Comparison of ENCODE assay signal across 17 cellular contexts in genomic region chr7:70712942-70713341, GRCh38.
DNase-seq lines count a peak whose midpoint lies in the region; ATAC-seq, FAIRE-seq and TF ChIP-seq lines count a peak whose summit lies in the region.
"Had no signal": no experiment of that assay in that cellular context is flagged by ENCODE, and none has a peak within 500 bp of the region (broad histone marks: within the 10 kb centered on the region; RNA-seq: fewer than 3 reads in every experiment).

No MANE protein-coding gene starts in this region.

- H3K4me2 ChIP-seq in HepG2 (ENCODE audit: low read depth, low read length): no peak overlapping the region

- intact Hi-C loops in HepG2 (cut with micrococcal nuclease; ENCODE audit: unreplicated experiment) (loop anchor here (10.0 kb wide), 1 partner anchor 1058 kb away; no protein-coding TSS in a partner anchor), lower lobe of right lung (cut with DNase I) (no loop called here)

- ATAC-seq in HepG2 (no peak; the same call in 2 of the 3 replicates), T-helper 17 cell (no peak), lower lobe of right lung (peak; percentile 50 to 52), GM19328 (IDR thresholded peaks at IDR 0.05; ENCODE audit: unreplicated experiment) (no peak)

- WGBS in liver: 26% methylated on average over 5 of the region's 5 CpGs
- WGBS in HepG2 (ENCODE audit: low lambda C conversion rate): 20% methylated on average over 5 of the region's 5 CpGs

- peak overlapping the region; percentile 29 for H3K27ac Mint-ChIP-seq in T-helper 17 cell

- H3K4me1 Mint-ChIP-seq in T-helper 17 cell: peaks cover 13% of the 10 kb centered on the region

- no peak overlapping the region for H3K4me3 Mint-ChIP-seq in T-helper 17 cell

- TF ChIP-seq RAD21 in liver (IDR thresholded peaks at IDR 0.05): peak; percentile 21 to 55
- TF ChIP-seq RAD21 in HepG2 (CRISPR knock-in tag; IDR thresholded peaks at IDR 0.05): no peak

- H3K4me1 ChIP-seq in liver (ENCODE audit: control insufficient read depth in 4 of 4, insufficient read depth in 4 of 4, low read length in 3 of 4) (peaks cover under 1 to 37% (median 26%) of the 10 kb centered on the region in 4 donors), HepG2 (ENCODE audit: insufficient read depth, low read length) (no peaks in the 10 kb centered on the region), lower lobe of right lung (peaks cover 21% of the 10 kb centered on the region)

- H3K36me3 ChIP-seq in liver (ENCODE audit: control insufficient read depth in 4 of 4, insufficient read depth in 3 of 4, low read depth in 1 of 4, low read length in 3 of 4) (no peaks in the 10 kb centered on the region), HepG2 (replicated peaks in 1 of 2; ENCODE audit: control insufficient read depth in 1 of 2, insufficient read depth in 2 of 2, low read length in 2 of 2) (no peaks in the 10 kb centered on the region), lower lobe of right lung (no peaks in the 10 kb centered on the region)

- no peaks in the 10 kb centered on the region for H3K36me3 Mint-ChIP-seq in T-helper 17 cell (ENCODE audit: low read depth)

- H3K9ac ChIP-seq in liver (ENCODE audit: low read depth in 1 of 2, low read length in 2 of 2) (no peak overlapping the region), HepG2 (ENCODE audit: insufficient read depth, low read depth, low read length) (no peak overlapping the region)
- H3K9ac ChIP-seq: GM23248 had no signal

- DNase-seq in HepG2 (ENCODE audit: low spot score): no peak
- no peak for DNase-seq in T-helper 17 cell
- DNase-seq in lower lobe of right lung: no peak
- DNase-seq in ureter (ENCODE audit: low spot score): peak; percentile 56
- no peak for DNase-seq in GM13977 (ENCODE audit: low spot score)
- DNase-seq in stimulated activated CD4-positive, alpha-beta T cell treated with anti-CD3 and anti-CD28 coated beads, Interleukin-4, amount 100 ng/mL, for 1 hour: no peak
- DNase-seq: activated CD8-positive, alpha-beta memory T cell treated with anti-CD3 and anti-CD28 coated beads for 24 hours; caudate nucleus; effector CD4-positive, alpha-beta T cell; GM23248; hippocampal formation; NCI-H1694 treated with DMSO at 0.1 percent for 48 hours; stimulated activated CD4-positive, alpha-beta T cell treated with anti-CD3 and anti-CD28 coated beads, Interleukin-4, amount 100 ng/mL, for 4 hours; stimulated activated CD8-positive, alpha-beta memory T cell treated with anti-CD3 and anti-CD28 coated beads, Interleukin-4, amount 100 ng/mL, for 48 hours had no signal

- H2AFZ ChIP-seq in HepG2 (ENCODE audit: low read length): no peak overlapping the region
- H2AFZ ChIP-seq: GM23248 had no signal

- BruUV-seq in HepG2 (replicated peaks; lab: Mats Ljungman, UMichigan): no TSS peak

- no peak for TF ChIP-seq POLR2A in HepG2 (IDR thresholded peaks at IDR 0.05; ENCODE audit: insufficient read depth in 1 of 2, low read depth in 2 of 2, low read length in 2 of 2)

- CTCF ChIA-PET in HepG2 (lab: Yijun Ruan, JAX; ENCODE audit: low intra/inter-chr PET ratio, low total read pairs): no interaction called here

- H3K27me3 Mint-ChIP-seq in T-helper 17 cell: no peaks in the 10 kb centered on the region

- POLR2A ChIA-PET in HepG2 (lab: Yijun Ruan, JAX): no interaction called here

- TF ChIP-seq EP300 in HepG2 (IDR thresholded peaks at IDR 0.05; ENCODE audit: low read depth in 2 of 2, low read length in 2 of 2) (no peak), HepG2 (CRISPR knock-in tag; IDR thresholded peaks at IDR 0.05; ENCODE audit: borderline replicate concordance) (no peak)

- TF ChIP-seq CTCF in liver (IDR thresholded peaks at IDR 0.05; ENCODE audit: low read depth, low read length, missing input control) (no peak), HepG2 (CRISPR knock-in tag; IDR thresholded peaks at IDR 0.05) (no peak), lower lobe of right lung (IDR thresholded peaks at IDR 0.05) (no peak), GM13977 (IDR thresholded peaks at IDR 0.05; ENCODE audit: extremely low read depth, insufficient read depth, missing control alignments) (no peak)

- no peaks in the 10 kb centered on the region for H3K27me3 ChIP-seq in liver (ENCODE audit: control insufficient read depth in 4 of 4, insufficient read depth in 4 of 4, low read length in 3 of 4)
- H3K27me3 ChIP-seq in HepG2 (ENCODE audit: control insufficient read depth in 1 of 2, insufficient read depth in 2 of 2, low read length in 2 of 2): no peaks in the 10 kb centered on the region
- H3K27me3 ChIP-seq in lower lobe of right lung (ENCODE audit: low read depth): no peaks in the 10 kb centered on the region

- in situ Hi-C loops in HepG2 (cut with HindIII; ENCODE audit: extremely low pct_ligation_motif_present, low pct_unique_long_range_greater_than_20kb): no loop called here
- in situ Hi-C loops in GM13977 (cut with MboI; ENCODE audit: low pct_unique_long_range_greater_than_20kb, low sequenced_read_pairs, unreplicated experiment): no loop called here

- H3K9me3 ChIP-seq in liver (ENCODE audit: control insufficient read depth in 4 of 4, low read length in 3 of 4) (peaks cover 0 to 2% (median 0%) of the 10 kb centered on the region in 4 donors), HepG2 (ENCODE audit: low read length) (no peaks in the 10 kb centered on the region), T-helper 17 cell (ENCODE audit: control insufficient read depth, low read length, poor library complexity, severe bottlenecking) (no peaks in the 10 kb centered on the region), lower lobe of right lung (no peaks in the 10 kb centered on the region)

- FAIRE-seq in HepG2 (lab: Jason Lieb, UNC): no peak
- FAIRE-seq: G401.6 had no signal

- H3K4me3 ChIP-seq in liver (ENCODE audit: low read depth in 1 of 3, low read length in 3 of 3) (no peak overlapping the region), HepG2 (replicated peaks in 1 of 3; ENCODE audit: insufficient read depth in 1 of 3, low read depth in 2 of 3, low read length in 3 of 3) (no peak overlapping the region), lower lobe of right lung (no peak overlapping the region)
- H3K4me3 ChIP-seq: GM23248 had no signal

- no peak overlapping the region for H3K27ac ChIP-seq in liver (ENCODE audit: low read depth in 1 of 2, low read length in 2 of 2)
- H3K27ac ChIP-seq in HepG2 (ENCODE audit: extremely low read length, insufficient read depth, low read length): no peak overlapping the region
- no peak overlapping the region for H3K27ac ChIP-seq in lower lobe of right lung
- H3K27ac ChIP-seq: GM23248 had no signal

- H3K79me2 ChIP-seq in HepG2 (ENCODE audit: insufficient read depth, low read length): no peaks in the 10 kb centered on the region

- no peaks in the 10 kb centered on the region for H4K20me1 ChIP-seq in HepG2 (ENCODE audit: insufficient read depth, low read length)

TF ChIP-seq in liver, 16 proteins besides CTCF, POLR2A, EP300 and RAD21 (continues in another document):
- TF ChIP-seq HNF4A (conservative IDR thresholded peaks at IDR 0.05) (peak; percentile 78 to 82), HNF4G (IDR thresholded peaks at IDR 0.05) (peak; percentile 56), FOXA1 (IDR thresholded peaks at IDR 0.05) (no peak), EGR1 (IDR thresholded peaks at IDR 0.05; ENCODE audit: low read depth in 2 of 2) (peak in 1 of 2 donors; percentile 24), YY1 (IDR thresholded peaks at IDR 0.05) (peak; percentile 71), RXRA (IDR thresholded peaks at IDR 0.05) (peak; percentile 85 to 88)
- TF ChIP-seq, protein P1, sequence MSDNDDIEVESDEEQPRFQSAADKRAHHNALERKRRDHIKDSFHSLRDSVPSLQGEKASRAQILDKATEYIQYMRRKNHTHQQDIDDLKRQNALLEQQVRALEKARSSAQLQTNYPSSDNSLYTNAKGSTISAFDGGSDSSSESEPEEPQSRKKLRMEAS (IDR thresholded peaks at IDR 0.05): peak; percentile 52

TF ChIP-seq in HepG2, 621 proteins besides CTCF, POLR2A, EP300 and RAD21:
- no peak for TF ChIP-seq NAIF1 (CRISPR knock-in tag; IDR thresholded peaks at IDR 0.05; ENCODE audit: borderline replicate concordance)
- TF ChIP-seq CBFB (CRISPR knock-in tag; IDR thresholded peaks at IDR 0.05): no peak
- no peak for TF ChIP-seq ATF6 (CRISPR knock-in tag; conservative IDR thresholded peaks at IDR 0.05)
- no peak for TF ChIP-seq ZKSCAN5 (CRISPR knock-in tag; IDR thresholded peaks at IDR 0.05)
- TF ChIP-seq CHD4 (IDR thresholded peaks at IDR 0.05; ENCODE audit: borderline replicate concordance, low read length): no peak
- no peak for TF ChIP-seq ELF1 (CRISPR knock-in tag; IDR thresholded peaks at IDR 0.05)
- no peak for TF ChIP-seq ZNF383 (CRISPR knock-in tag; IDR thresholded peaks at IDR 0.05; ENCODE audit: borderline replicate concordance)

Comparison
In these comparisons a context has a peak if more than half of its experiments do, and no peak if none do; other contexts are left out.
1. ATAC-seq: peak in lower lobe of right lung (2 of 2); none in HepG2 (single experiment), T-helper 17 cell (single experiment) and GM19328 (single experiment).